In genomic region chr6:117272886-117273285, GRCh38 we compare ENCODE assay signal across 36 cellular contexts. TPM values are rescaled to one million over a fixed set of nuclear protein-coding genes. Genes with fewer than 3 reads are reported as not detected.
"Had no signal": no experiment of that assay in that cellular context is flagged by ENCODE, and none has a peak within 500 bp of the region (broad histone marks: within the 10 kb centered on the region; RNA-seq: fewer than 3 reads in every experiment).

No MANE protein-coding gene starts in this region.

- H3K27ac Mint-ChIP-seq: dendritic cell treated with granulocyte-macrophage colony-stimulating factor and Interleukin-4, amounts not matched to agents 40 ng/mL and 50 ng/mL, for 4 days; mesothelial cell of epicardium; naive thymus-derived CD8-positive, alpha-beta T cell; stimulated activated effector memory CD8-positive, alpha-beta T cell treated with anti-CD3 and anti-CD28 coated beads, Interleukin-12 subunit alpha, Interleukin-12 subunit beta, amount 100 ng/mL, for 72 hours had no signal

- H3K4me3 ChIP-seq: colonic mucosa, esophagus muscularis mucosa, heart right ventricle, left lung, mucosa of descending colon, ovary, stomach, thyroid gland had no signal

- H3K36me3 Mint-ChIP-seq: mesothelial cell of epicardium; naive thymus-derived CD8-positive, alpha-beta T cell; stimulated activated effector memory CD8-positive, alpha-beta T cell treated with anti-CD3 and anti-CD28 coated beads, Interleukin-12 subunit alpha, Interleukin-12 subunit beta, amount 100 ng/mL, for 72 hours had no signal

- H3K27me3 ChIP-seq: ovary had no signal

- H3K9me3 Mint-ChIP-seq: dendritic cell treated with granulocyte-macrophage colony-stimulating factor and Interleukin-4, amounts not matched to agents 40 ng/mL and 50 ng/mL, for 4 days; mesothelial cell of epicardium; naive thymus-derived CD8-positive, alpha-beta T cell; stimulated activated effector memory CD8-positive, alpha-beta T cell treated with anti-CD3 and anti-CD28 coated beads, Interleukin-12 subunit alpha, Interleukin-12 subunit beta, amount 100 ng/mL, for 72 hours had no signal

- DNase-seq: colonic mucosa; effector CD8-positive, alpha-beta T cell; foreskin keratinocyte; glutamatergic neuron; heart right ventricle; hippocampal formation; left cardiac atrium; left lung; mesenchymal stem cell; mucosa of descending colon; naive thymus-derived CD8-positive, alpha-beta T cell; occipital lobe; ovary; posterior cingulate gyrus; retina; stimulated activated CD4-positive, alpha-beta T cell treated with anti-CD3 and anti-CD28 coated beads, Interleukin-2, amount 100 ng/mL, for 24 hours; stimulated activated CD4-positive, alpha-beta T cell treated with anti-CD3 and anti-CD28 coated beads, Interleukin-4, amount 100 ng/mL, for 24 hours; stimulated activated naive CD4-positive, alpha-beta T cell treated with Interleukin-2 at 50 U/mL for 16 hours; stomach; thyroid gland; trophoblast cell had no signal

- H3K4me1 ChIP-seq: colonic mucosa, foreskin keratinocyte had no signal

- H3K36me3 ChIP-seq: colonic mucosa, esophagus muscularis mucosa, heart right ventricle, left lung, ovary, stomach, thyroid gland had no signal

- H3K9me3 ChIP-seq: colonic mucosa, esophagus muscularis mucosa, heart right ventricle, left lung, mucosa of descending colon, ovary, stomach, thyroid gland had no signal

- H3K4me3 Mint-ChIP-seq: dendritic cell treated with granulocyte-macrophage colony-stimulating factor and Interleukin-4, amounts not matched to agents 40 ng/mL and 50 ng/mL, for 4 days; mesothelial cell of epicardium; naive thymus-derived CD8-positive, alpha-beta T cell; stimulated activated effector memory CD8-positive, alpha-beta T cell treated with anti-CD3 and anti-CD28 coated beads, Interleukin-12 subunit alpha, Interleukin-12 subunit beta, amount 100 ng/mL, for 72 hours had no signal

- H3K27ac ChIP-seq: colonic mucosa, esophagus muscularis mucosa, foreskin keratinocyte, heart right ventricle, left lung, ovary, stomach, thyroid gland had no signal

- ATAC-seq: foreskin keratinocyte; heart right ventricle; left cardiac atrium; left lung; mucosa of descending colon; naive thymus-derived CD8-positive, alpha-beta T cell; stimulated activated effector memory CD8-positive, alpha-beta T cell treated with anti-CD3 and anti-CD28 coated beads, Interleukin-12 subunit alpha, Interleukin-12 subunit beta, amount 100 ng/mL, for 72 hours had no signal

- H3K4me1 Mint-ChIP-seq: stimulated activated effector memory CD8-positive, alpha-beta T cell treated with anti-CD3 and anti-CD28 coated beads, Interleukin-12 subunit alpha, Interleukin-12 subunit beta, amount 100 ng/mL, for 72 hours had no signal

RNA-seq across cellular contexts. Expression of gene VGLL2, which starts 7.5 kb away (rescaled TPM):
- total RNA-seq: colonic mucosa; endothelial cell of umbilical vein; epithelial cell of proximal tubule; esophagus muscularis mucosa; fibroblast of lung; foreskin keratinocyte; kidney epithelial cell; left lung; lower leg skin; lung microvascular endothelial cell; mesothelial cell of epicardium; mucosa of descending colon; naive thymus-derived CD8-positive, alpha-beta T cell; occipital lobe; pulmonary artery endothelial cell; subcutaneous adipose tissue; temporal lobe; thyroid gland had no signal
- polyA plus RNA-seq: endothelial cell of umbilical vein; fibroblast of lung; foreskin keratinocyte; naive thymus-derived CD8-positive, alpha-beta T cell; neural cell; ovary; stomach; urinary bladder had no signal
